ENCODE assay signal across 11 cellular contexts in the genomic region with DNA sequence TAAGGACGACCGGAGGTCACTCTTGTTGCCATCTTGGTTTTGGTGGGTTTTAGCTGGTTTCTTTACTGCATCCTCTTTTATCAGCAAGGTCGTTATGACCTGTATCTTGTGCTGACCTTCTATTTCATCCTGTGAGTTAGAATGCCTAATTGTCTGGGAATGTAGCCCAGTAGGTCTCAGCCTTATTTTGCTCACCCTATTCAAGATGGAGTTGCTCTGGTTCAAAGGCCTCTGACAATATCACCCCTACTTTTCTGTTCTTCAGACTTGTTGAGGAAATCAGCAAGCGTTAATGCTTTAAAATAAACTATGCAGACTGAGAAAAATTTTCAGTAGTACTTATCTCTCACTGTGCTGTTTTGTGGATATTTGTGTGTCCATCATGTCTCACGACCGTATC.
"Had no signal": no experiment of that assay in that cellular context is flagged by ENCODE, and none has a peak within 500 bp of the region (broad histone marks: within the 10 kb centered on the region; RNA-seq: fewer than 3 reads in every experiment).

No MANE protein-coding gene starts in this region.

- DNase-seq: GM23248, GOT3, H7, H9, HCEC 1CT, HFFc6 had no signal

- ATAC-seq: GM23338, HCT116 had no signal

- H2AFZ ChIP-seq: GM23248, GM23338 had no signal

- H3K4me1 Mint-ChIP-seq: GM23338, H9 had no signal

- H3K4me2 ChIP-seq: GM23338 had no signal

- H3K27ac ChIP-seq: GM23248 had no signal

- H3K9me3 ChIP-seq: HAP-1 had no signal

- H3K9ac ChIP-seq: GM23248 had no signal

- H3K4me3 Mint-ChIP-seq: GM23338, H9, HFFc6 had no signal

- H3K9me3 Mint-ChIP-seq: GM23338, H9, HFFc6 had no signal

- H3K4me1 ChIP-seq: HAP-1 had no signal

- H3K36me3 ChIP-seq: HAP-1 had no signal

- FAIRE-seq: H1, H54 had no signal

- H3K4me3 ChIP-seq: GM23248, GM23338, HAP-1 had no signal

- H3K27ac Mint-ChIP-seq: GM23338, H9, HFFc6 had no signal
